In the genomic region with DNA sequence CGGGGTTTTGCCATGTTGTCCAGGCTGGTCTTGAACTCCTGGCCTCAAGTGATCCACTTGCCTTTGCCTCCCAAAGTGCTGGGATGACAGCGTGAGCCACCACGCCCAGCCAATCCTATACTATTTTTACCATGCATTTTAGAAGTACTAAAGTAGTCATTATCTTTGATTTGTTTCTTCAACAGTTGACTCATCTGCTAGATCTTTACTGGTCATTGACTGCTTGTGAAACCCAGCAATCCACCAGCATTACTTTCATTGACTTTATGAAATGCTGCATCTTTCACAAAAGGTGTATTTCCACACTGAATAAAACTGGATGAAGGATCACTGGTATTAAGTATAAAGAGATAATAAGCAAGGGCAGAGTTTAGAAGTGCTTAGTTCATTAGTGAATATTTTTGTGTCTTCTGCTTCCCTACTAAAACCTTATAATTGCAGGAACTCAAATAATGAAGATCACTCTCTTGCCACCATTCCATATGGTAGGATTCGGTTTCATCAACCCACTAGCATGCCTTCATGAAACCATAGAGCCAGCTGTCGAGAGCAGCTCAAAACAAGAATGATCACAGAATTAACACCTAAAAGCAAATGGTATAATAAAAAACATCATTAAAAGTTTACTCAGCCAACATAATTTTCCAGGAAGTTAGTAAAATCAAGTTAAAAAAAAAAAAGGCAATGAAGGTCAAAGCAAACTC, we compare ENCODE assay signal across 21 cellular contexts. TPM values are rescaled to one million over a fixed set of nuclear protein-coding genes. Genes with fewer than 3 reads are reported as not detected.
DNase-seq lines count a peak whose midpoint lies in the region; ATAC-seq, FAIRE-seq and TF ChIP-seq lines count a peak whose summit lies in the region.
"Had no signal": no experiment of that assay in that cellular context is flagged by ENCODE, and none has a peak within 500 bp of the region (broad histone marks: within the 10 kb centered on the region; RNA-seq: fewer than 3 reads in every experiment).

No MANE protein-coding gene starts in this region.

- H3K36me3 ChIP-seq in bronchial epithelial cell (ENCODE audit: control insufficient read depth, insufficient read depth, low read length), result peaks cover 3% of the 10 kb centered on the region
- H3K36me3 ChIP-seq in mesodermal cell (ENCODE audit: control insufficient read depth, insufficient read depth, low read length), result peaks cover 95% of the 10 kb centered on the region
- H3K36me3 ChIP-seq in OCI-LY7 (ENCODE audit: insufficient read depth, low read length), result peaks cover 34% of the 10 kb centered on the region
- H3K36me3 ChIP-seq: left lung, sigmoid colon had no signal

- H3K9me3 ChIP-seq in mesodermal cell (ENCODE audit: control insufficient read depth, low read length), result peaks cover 6% of the 10 kb centered on the region
- H3K9me3 ChIP-seq in OCI-LY7 (ENCODE audit: low read length), result 0 out of 2 replicates have a peak, but pooled peaks cover 5% of the 10 kb centered on the region
- H3K9me3 ChIP-seq: left lung, sigmoid colon had no signal

- no peaks in the 10 kb centered on the region for H4K20me1 ChIP-seq in OCI-LY7 (ENCODE audit: insufficient read depth, low read length)

- no peak overlapping the region for H3K4me2 ChIP-seq in OCI-LY7 (ENCODE audit: low read length)

- no peak for ATAC-seq in stimulated activated naive CD8-positive, alpha-beta T cell treated with anti-CD3 and anti-CD28 coated beads, Interleukin-15, Interleukin-2, amounts not matched to agents 100 U/mL and 50 U/mL, for 24 hours
- ATAC-seq: foreskin keratinocyte, PC-3 had no signal

- intact Hi-C loops in OCI-LY7 (cut with micrococcal nuclease; ENCODE audit: unreplicated experiment), result no loop called here

- DNase-seq in D721Med (ENCODE audit: insufficient read length, low spot score) (no peak), HS-5 (ENCODE audit: low read depth) (peak; percentile 22), bronchial epithelial cell (ENCODE audit: low read depth) (peak; percentile 38), NCI-H2196 (lab: John Stamatoyannopoulos, UW; ENCODE audit: unreplicated experiment) (no peak), OCI-LY7 (ENCODE audit: low spot score) (no peak)
- DNase-seq in stimulated activated naive CD8-positive, alpha-beta T cell treated with anti-CD3 and anti-CD28 coated beads, Interleukin-15, Interleukin-2, amounts not matched to agents 100 U/mL and 50 U/mL, for 24 hours, result no peak
- DNase-seq: activated CD4-positive, CD25-positive, alpha-beta regulatory T cell; COR-L47; effector CD8-positive, alpha-beta T cell; left lung; NCI-H1092 treated with DMSO at 0.1 percent for 48 hours; NCI-H2081 treated with DMSO at 0.1 percent for 48 hours; NCI-H748 treated with DMSO at 0.1 percent for 48 hours; PC-3; sigmoid colon; stimulated activated CD4-positive, alpha-beta T cell treated with anti-CD3 and anti-CD28 coated beads, Interleukin-2, amount 100 ng/mL, for 24 hours had no signal

- CTCF ChIA-PET in OCI-LY7 (lab: Charles Lee; ENCODE audit: unreplicated experiment), result no interaction called here

- H3K79me2 ChIP-seq in OCI-LY7 (ENCODE audit: insufficient read depth, low read depth, low read length), result peaks cover 8% of the 10 kb centered on the region; the same call in 1 of the 2 replicates

- no peaks in the 10 kb centered on the region for H3K27me3 ChIP-seq in bronchial epithelial cell (ENCODE audit: control insufficient read depth, insufficient read depth, low read length)
- H3K27me3 ChIP-seq: foreskin keratinocyte, left lung, sigmoid colon had no signal

- no peaks in the 10 kb centered on the region for H3K9me2 ChIP-seq in OCI-LY7 (ENCODE audit: insufficient read depth, low read length)

- POLR2A ChIA-PET in OCI-LY7 (lab: Charles Lee), result interaction anchor here (0.6 to 2.1 kb wide), 5 partner anchors 8 to 227 kb away, joined by 3 to 7 read pairs (median 4); no protein-coding TSS in a partner anchor

- H3K4me3 ChIP-seq in bronchial epithelial cell (ENCODE audit: low read depth, low read length), result no peak overlapping the region
- no peak overlapping the region for H3K4me3 ChIP-seq in mesodermal cell (ENCODE audit: extremely low read depth, insufficient read depth, low read length, poor library complexity, severe bottlenecking)
- no peak overlapping the region for H3K4me3 ChIP-seq in OCI-LY7 (ENCODE audit: low read depth, low read length, poor library complexity, severe bottlenecking)
- H3K4me3 ChIP-seq: left lung, sigmoid colon, SK-N-MC had no signal

- WGBS in mesodermal cell (ENCODE audit: insufficient coverage in 2 of 2), 2 experiments, result 100% methylated on average over 1 to 2 of the region's 5 CpGs

- BruUV-seq in OCI-LY7 (replicated peaks; lab: Mats Ljungman, UMichigan), result no TSS peak

- no peak overlapping the region for H2AFZ ChIP-seq in OCI-LY7 (ENCODE audit: low read length)

- H3K27ac ChIP-seq in mesodermal cell (ENCODE audit: low read depth, low read length, severe bottlenecking) (peak overlapping the region; percentile 10), OCI-LY7 (ENCODE audit: low read depth, low read length, poor library complexity, severe bottlenecking) (no peak overlapping the region)
- H3K27ac ChIP-seq: foreskin keratinocyte, SK-N-MC had no signal

- FAIRE-seq in D721Med (lab: Jason Lieb, UNC) (peak; percentile 79), bronchial epithelial cell (lab: Jason Lieb, UNC) (no peak)
- FAIRE-seq: H54, urothelium cell line had no signal

- H3K4me1 ChIP-seq in mesodermal cell (ENCODE audit: control insufficient read depth, insufficient read depth, low read length, poor library complexity, severe bottlenecking), result peaks cover 19% of the 10 kb centered on the region
- peaks cover 23% of the 10 kb centered on the region for H3K4me1 ChIP-seq in OCI-LY7 (ENCODE audit: insufficient read depth, low read length, poor library complexity, severe bottlenecking)
- H3K4me1 ChIP-seq: foreskin keratinocyte had no signal

- TF ChIP-seq CTCF in D721Med (IDR thresholded peaks at IDR 0.05; ENCODE audit: insufficient read depth, missing control alignments) (no peak), bronchial epithelial cell (IDR thresholded peaks at IDR 0.05; ENCODE audit: insufficient read depth, low read length, severe bottlenecking) (no peak), OCI-LY7 (conservative IDR thresholded peaks at IDR 0.05; ENCODE audit: low read length) (no peak)

RNA-seq across cellular contexts. Expression of gene IRS1, which starts 33.1 kb away (rescaled TPM):
- total RNA-seq in bronchial epithelial cell, result 7.0 and 12.6 TPM in 2 replicates
- 48.3 TPM for polyA plus RNA-seq in mesodermal cell (2013, experiment 1 of 2)
- polyA plus RNA-seq in mesodermal cell (2013, experiment 2 of 2), result 46.9 TPM
- total RNA-seq in OCI-LY7 (2014; rRNA removed; shearing (Covaris generic)), result 15.9 and 18.1 TPM in 2 replicates
- 23.5 and 23.6 TPM in 2 replicates for total RNA-seq in OCI-LY7 (2022)

Comparison
In these comparisons a context has a peak if more than half of its experiments do, and no peak if none do; other contexts are left out.
1. DNase-seq: peak in HS-5 (single experiment) and bronchial epithelial cell (single experiment); none in D721Med (single experiment), NCI-H2196 (single experiment), OCI-LY7 (single experiment) and stimulated activated naive CD8-positive, alpha-beta T cell treated with anti-CD3 and anti-CD28 coated beads, Interleukin-15, Interleukin-2, amounts not matched to agents 100 U/mL and 50 U/mL, for 24 hours (single experiment).